Comparison of ENCODE assay signal across 1 cellular context in genomic region chr3:9938966-9939365, GRCh38.
TF ChIP-seq lines count a peak whose summit lies in the region.

No MANE protein-coding gene starts in this region.

TF ChIP-seq in K562, 482 proteins besides CTCF, POLR2A, EP300 and RAD21:
- peak; percentile 79; the same call in 1 of the 2 replicates for TF ChIP-seq ZC3H11A (IDR thresholded peaks at IDR 0.05; ENCODE audit: low read depth, low read length)
- TF ChIP-seq ZNF785 (CRISPR knock-in tag; IDR thresholded peaks at IDR 0.05) = no peak
